In the genomic region with DNA sequence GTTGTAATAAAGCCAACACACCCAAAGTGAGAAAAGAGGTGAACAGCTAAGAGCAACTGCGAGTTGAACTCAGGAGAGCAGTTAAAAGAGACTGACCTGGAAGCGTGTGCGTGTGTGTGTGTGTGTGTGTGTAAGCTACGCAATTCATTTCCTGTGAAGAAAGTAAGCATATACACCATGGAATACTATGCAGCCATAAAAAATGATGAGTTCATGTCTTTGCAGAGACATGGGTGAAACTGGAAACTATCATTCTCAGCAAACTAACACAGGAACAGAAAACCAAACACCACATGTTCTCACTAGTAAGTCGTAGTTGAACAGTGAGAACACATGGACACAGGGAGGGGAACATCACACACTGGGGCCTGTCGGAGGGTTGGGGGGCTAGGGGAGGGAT, we compare ENCODE assay signal across 5 cellular contexts.
DNase-seq lines count a peak whose midpoint lies in the region; ATAC-seq, FAIRE-seq and TF ChIP-seq lines count a peak whose summit lies in the region.
"Not testable (repeated sequence)": the region's sequence is repeated elsewhere in the genome, so short reads cannot be mapped to it uniquely, and the experiment has no call there.

No MANE protein-coding gene starts in this region.

- H3K9ac ChIP-seq in K562 (ENCODE audit: insufficient read depth in 1 of 2, low read depth in 2 of 2, low read length in 2 of 2); H1 (replicated peaks in 1 of 4; ENCODE audit: extremely low read depth in 1 of 4, low read depth in 3 of 4, low read length in 3 of 4); HepG2 (ENCODE audit: insufficient read depth, low read depth, low read length); neural progenitor cell: not testable (repeated sequence)

- not testable (repeated sequence) for H3F3A ChIP-seq in neural progenitor cell (ENCODE audit: low read depth)

- not testable (repeated sequence) for H3K23me2 ChIP-seq in H1 (ENCODE audit: low read depth, low read length)

- H2BK12ac ChIP-seq in H1 (ENCODE audit: low read depth, low read length) = peak overlapping the region; percentile 29; the same call in 1 of the 2 replicates

- H4K8ac ChIP-seq in H1 (ENCODE audit: extremely low read depth, insufficient read depth, low read length) = not testable (repeated sequence)

- FAIRE-seq in K562 (lab: Jason Lieb, UNC); H1 (lab: Jason Lieb, UNC); HepG2 (lab: Jason Lieb, UNC): not testable (repeated sequence)

- not testable (repeated sequence) for H4K20me1 ChIP-seq in K562 (replicated peaks; ENCODE audit: control insufficient read depth, insufficient read depth, low read length); H1 (replicated peaks in 1 of 2; ENCODE audit: control insufficient read depth in 1 of 2, insufficient read depth in 2 of 2, low read length in 2 of 2); HepG2 (ENCODE audit: insufficient read depth, low read length); neural progenitor cell (ENCODE audit: low read depth)

- H2BK15ac ChIP-seq in H1 (ENCODE audit: low read length) = not testable (repeated sequence)

- not testable (repeated sequence) for H2AFZ ChIP-seq in K562 (ENCODE audit: low read depth, low read length); H1 (ENCODE audit: low read length); HepG2 (ENCODE audit: low read length); neural progenitor cell (replicated peaks)

- H3K27me3 Mint-ChIP-seq in neural progenitor cell (ENCODE audit: insufficient read depth, low read depth) = peaks cover 10% of the 10 kb centered on the region

- H3K4me3 Mint-ChIP-seq in neural progenitor cell = peak overlapping the region; percentile 39

- in situ Hi-C loops in K562 (cut with MboI); HepG2 (cut with HindIII; ENCODE audit: extremely low pct_ligation_motif_present, low pct_unique_long_range_greater_than_20kb): not testable (repeated sequence)

- H2AK5ac ChIP-seq in H1 (ENCODE audit: low read depth, low read length) = not testable (repeated sequence)

- not testable (repeated sequence) for H2BK5ac ChIP-seq in H1 (ENCODE audit: low read depth, low read length)

- H3K4me2 ChIP-seq in K562 (ENCODE audit: insufficient read depth, low read length); H1 (ENCODE audit: insufficient read depth in 1 of 2, low read depth in 2 of 2, low read length in 2 of 2); HepG2 (ENCODE audit: low read depth, low read length); neural progenitor cell: not testable (repeated sequence)

- not testable (repeated sequence) for H3K4me1 Mint-ChIP-seq in neural progenitor cell

- H3K4ac ChIP-seq in H1 (replicated peaks; ENCODE audit: insufficient read length, low read depth, low read length) = peak overlapping the region; percentile 54

- H3K18ac ChIP-seq in H1 (ENCODE audit: extremely low read depth, low read length) = not testable (repeated sequence)

- not testable (repeated sequence) for H3K36me3 Mint-ChIP-seq in neural progenitor cell

- not testable (repeated sequence) for BruUV-seq in K562 (replicated peaks; lab: Mats Ljungman, UMichigan); HepG2 (replicated peaks; lab: Mats Ljungman, UMichigan)

- not testable (repeated sequence) for H3K27ac ChIP-seq in HEK293 (ENCODE audit: extremely low read depth, low read depth, low read length); K562 (ENCODE audit: extremely low read depth, low read depth, low read length); H1 (ENCODE audit: low read depth, low read length); HepG2 (ENCODE audit: extremely low read length, insufficient read depth, low read length); neural progenitor cell

- not testable (repeated sequence) for H3K27ac Mint-ChIP-seq in neural progenitor cell

- not testable (repeated sequence) for H3K23ac ChIP-seq in H1 (ENCODE audit: insufficient read length)

- DNase-seq in K562 (ENCODE audit: extremely low read depth in 1 of 4, low spot score in 3 of 4); H1 (ENCODE audit: low read depth in 1 of 2, low spot score in 2 of 2); HepG2 (ENCODE audit: low spot score); neural progenitor cell (ENCODE audit: low spot score): not testable (repeated sequence)

- not testable (repeated sequence) for H3K9me3 ChIP-seq in HEK293 (ENCODE audit: control insufficient read depth, insufficient read depth, low read depth, low read length); K562 (replicated peaks; ENCODE audit: control insufficient read depth, insufficient read depth, low read depth, low read length); H1 (ENCODE audit: insufficient read depth in 2 of 2, low read depth in 1 of 2, low read length in 1 of 2); HepG2 (ENCODE audit: low read length); neural progenitor cell (ENCODE audit: low read depth)

- TF ChIP-seq CTCF in HEK293 (tag by site-specific recombination; IDR thresholded peaks at IDR 0.05); K562 (IDR thresholded peaks at IDR 0.05 in 2 of 3, conservative IDR thresholded peaks at IDR 0.05 in 1 of 3; ENCODE audit: insufficient read depth in 2 of 3, low read depth in 1 of 3, low read length in 3 of 3); H1 (IDR thresholded peaks at IDR 0.05; ENCODE audit: control extremely low read depth in 1 of 3, insufficient read depth in 1 of 3, low read depth in 1 of 3, low read length in 3 of 3); HepG2 (CRISPR knock-in tag; IDR thresholded peaks at IDR 0.05); neural progenitor cell (IDR thresholded peaks at IDR 0.05): not testable (repeated sequence)

- intact Hi-C loops in K562 (cut with micrococcal nuclease); HepG2 (cut with micrococcal nuclease; ENCODE audit: unreplicated experiment): not testable (repeated sequence)

- TF ChIP-seq EP300 in K562 (IDR thresholded peaks at IDR 0.05; ENCODE audit: low read length); H1 (IDR thresholded peaks at IDR 0.05; ENCODE audit: borderline replicate concordance in 1 of 2, low read depth in 2 of 2, low read length in 2 of 2); HepG2 (IDR thresholded peaks at IDR 0.05; ENCODE audit: low read depth in 2 of 2, low read length in 2 of 2); HepG2 (CRISPR knock-in tag; IDR thresholded peaks at IDR 0.05; ENCODE audit: borderline replicate concordance): not testable (repeated sequence)

- H3K36me3 ChIP-seq in HEK293 (ENCODE audit: control insufficient read depth in 2 of 2, insufficient read depth in 1 of 2, low read length in 2 of 2); K562 (ENCODE audit: control insufficient read depth, insufficient read depth, low read length); H1 (ENCODE audit: control insufficient read depth in 2 of 4, insufficient read depth in 4 of 4, low read length in 3 of 4); HepG2 (replicated peaks in 1 of 2; ENCODE audit: control insufficient read depth in 1 of 2, insufficient read depth in 2 of 2, low read length in 2 of 2); neural progenitor cell: not testable (repeated sequence)

- ATAC-seq in K562, HepG2: not testable (repeated sequence)

- not testable (repeated sequence) for TF ChIP-seq RAD21 in K562 (CRISPR knock-in tag; conservative IDR thresholded peaks at IDR 0.05 in 1 of 2, IDR thresholded peaks at IDR 0.05 in 1 of 2); H1 (IDR thresholded peaks at IDR 0.05 in 1 of 2, conservative IDR thresholded peaks at IDR 0.05 in 1 of 2; ENCODE audit: low read depth in 2 of 2, low read length in 2 of 2); HepG2 (CRISPR knock-in tag; IDR thresholded peaks at IDR 0.05)

- 11% methylated on average over 6 of the region's 6 CpGs for WGBS in K562 (ENCODE audit: insufficient coverage, low coverage, missing lambda C conversion rate)
- 91% methylated on average over 6 of the region's 6 CpGs; no CpG with 5 or more reads in 1 of the 2 experiments for WGBS in H1 (ENCODE audit: extremely low coverage in 1 of 2, insufficient coverage in 1 of 2, insufficient read length in 1 of 2, insufficient replicate concordance in 2 of 2, low coverage in 1 of 2, low lambda C conversion rate in 2 of 2, missing lambda C conversion rate in 1 of 2), 2 experiments
- WGBS in HepG2 (ENCODE audit: low lambda C conversion rate) = 74% methylated on average over 6 of the region's 6 CpGs

- H4K5ac ChIP-seq in H1 (ENCODE audit: insufficient read length, low read depth, low read length) = not testable (repeated sequence)

- H2BK120ac ChIP-seq in H1 (replicated peaks; ENCODE audit: low read depth, low read length) = not testable (repeated sequence)

- TF ChIP-seq POLR2A in K562 (conservative IDR thresholded peaks at IDR 0.05); H1 (IDR thresholded peaks at IDR 0.05; ENCODE audit: control extremely low read depth in 1 of 2, low read depth in 2 of 2, low read length in 2 of 2); HepG2 (IDR thresholded peaks at IDR 0.05; ENCODE audit: insufficient read depth in 1 of 2, low read depth in 2 of 2, low read length in 2 of 2): not testable (repeated sequence)

- H3K56ac ChIP-seq in H1 (replicated peaks; ENCODE audit: insufficient read length, low read depth, low read length) = not testable (repeated sequence)

- H3K9me1 ChIP-seq in K562 (ENCODE audit: control insufficient read depth, insufficient read depth, low read length) = not testable (repeated sequence)

- H3K9me3 Mint-ChIP-seq in neural progenitor cell = peaks cover 11% of the 10 kb centered on the region

- not testable (repeated sequence) for H3K27me3 ChIP-seq in K562 (ENCODE audit: control insufficient read depth in 2 of 2, insufficient read depth in 2 of 2, low read length in 2 of 2); H1 (replicated peaks in 1 of 4; ENCODE audit: control insufficient read depth in 3 of 4, extremely low read depth in 1 of 4, insufficient read depth in 3 of 4, low read length in 3 of 4); HepG2 (ENCODE audit: control insufficient read depth in 1 of 2, insufficient read depth in 2 of 2, low read length in 2 of 2); neural progenitor cell

- not testable (repeated sequence) for H3K79me1 ChIP-seq in H1 (ENCODE audit: low read depth, low read length)

- not testable (repeated sequence) for H3K4me1 ChIP-seq in HEK293 (ENCODE audit: control insufficient read depth, insufficient read depth, low read length); K562 (replicated peaks in 1 of 2; ENCODE audit: control insufficient read depth in 2 of 2, insufficient read depth in 2 of 2, low read length in 2 of 2); H1 (replicated peaks in 1 of 4; ENCODE audit: control insufficient read depth in 3 of 4, insufficient read depth in 4 of 4, low read length in 3 of 4); HepG2 (ENCODE audit: insufficient read depth, low read length); neural progenitor cell

- not testable (repeated sequence) for H4K91ac ChIP-seq in H1 (replicated peaks; ENCODE audit: insufficient read length, low read length)

- H3K79me2 ChIP-seq in K562 (ENCODE audit: control insufficient read depth, insufficient read depth, low read length); H1 (ENCODE audit: control insufficient read depth in 1 of 2, insufficient read depth in 2 of 2, low read length in 2 of 2); HepG2 (ENCODE audit: insufficient read depth, low read length); neural progenitor cell (ENCODE audit: low read depth): not testable (repeated sequence)

- POLR2A ChIA-PET in HEK293 (lab: Yijun Ruan, JAX); K562 (lab: Yijun Ruan, JAX); HepG2 (lab: Yijun Ruan, JAX): not testable (repeated sequence)
- POLR2A ChIA-PET in H1 (lab: Charles Lee; ENCODE audit: partially characterized antibody) = interaction anchor here (1.4 kb wide), 1 partner anchor 11 kb away, joined by 6 read pairs; no protein-coding TSS in a partner anchor

- H2BK20ac ChIP-seq in H1 (ENCODE audit: low read length) = 0 out of 2 replicates have a peak overlapping the region, but pooled peaks have one; percentile 40

- H3K14ac ChIP-seq in H1 (ENCODE audit: insufficient read length) = not testable (repeated sequence)

- H3K4me3 ChIP-seq in HEK293 (ENCODE audit: low read depth, low read length); K562; H1 (ENCODE audit: extremely low read depth in 1 of 4, insufficient read depth in 2 of 4, low read depth in 3 of 4, low read length in 4 of 4); HepG2 (replicated peaks in 1 of 3; ENCODE audit: insufficient read depth in 1 of 3, low read depth in 2 of 3, low read length in 3 of 3); neural progenitor cell: not testable (repeated sequence)

- CTCF ChIA-PET in HEK293 (lab: Yijun Ruan, JAX) (interaction anchor here (0.6 kb wide), 1 partner anchor 205 kb away, joined by 3 read pairs; no protein-coding TSS in a partner anchor), H1 (lab: Charles Lee; ENCODE audit: partially characterized antibody) (interaction anchor here (0.7 to 2.3 kb wide), 2 partner anchors 18 to 445 kb away, joined by 3 to 7 read pairs; no protein-coding TSS in a partner anchor)
- CTCF ChIA-PET in K562 (lab: Yijun Ruan, JAX; ENCODE audit: low intra/inter-chr PET ratio); HepG2 (lab: Yijun Ruan, JAX; ENCODE audit: low intra/inter-chr PET ratio, low total read pairs): not testable (repeated sequence)
